ENCODE assay signal across 1 cellular context in the genomic region with DNA sequence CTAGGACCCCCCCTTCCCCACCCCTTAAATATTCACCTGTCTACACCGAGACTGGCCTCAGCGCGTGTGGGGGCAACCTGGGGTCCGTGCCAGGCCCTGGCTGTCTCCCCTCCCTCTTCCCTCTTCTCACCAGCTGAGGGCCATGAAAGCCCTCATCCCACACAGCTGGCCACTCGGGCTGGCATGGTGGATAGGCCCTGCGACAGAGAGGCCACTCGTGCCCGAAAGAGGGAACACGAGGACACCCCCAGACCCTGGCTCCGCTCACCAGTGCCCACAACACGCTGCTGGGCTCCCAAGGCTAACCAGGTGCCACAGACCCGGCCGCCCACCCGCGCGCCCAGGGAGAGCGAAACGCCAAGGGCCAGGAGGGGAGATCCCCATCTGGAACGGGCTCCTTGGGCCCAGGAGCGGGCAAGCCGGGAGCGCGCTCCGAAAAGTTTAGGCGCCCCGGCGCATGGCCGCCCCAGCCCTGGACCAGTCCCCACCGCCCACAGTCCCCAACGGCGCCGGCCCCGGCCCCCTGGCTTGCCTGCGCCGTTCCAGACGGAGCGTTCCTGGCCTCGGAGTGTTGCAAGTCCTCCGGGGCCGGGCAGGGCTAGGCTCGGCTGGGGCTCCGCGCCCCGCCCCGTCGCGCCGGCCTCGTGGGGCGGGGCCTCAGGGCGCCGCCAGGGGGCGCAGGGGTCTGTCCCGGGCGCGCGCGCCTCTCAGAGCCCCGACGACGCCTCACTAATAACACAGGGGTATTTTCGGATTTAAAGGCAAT.
TF ChIP-seq lines count a peak whose summit lies in the region.

A gene with protein sequence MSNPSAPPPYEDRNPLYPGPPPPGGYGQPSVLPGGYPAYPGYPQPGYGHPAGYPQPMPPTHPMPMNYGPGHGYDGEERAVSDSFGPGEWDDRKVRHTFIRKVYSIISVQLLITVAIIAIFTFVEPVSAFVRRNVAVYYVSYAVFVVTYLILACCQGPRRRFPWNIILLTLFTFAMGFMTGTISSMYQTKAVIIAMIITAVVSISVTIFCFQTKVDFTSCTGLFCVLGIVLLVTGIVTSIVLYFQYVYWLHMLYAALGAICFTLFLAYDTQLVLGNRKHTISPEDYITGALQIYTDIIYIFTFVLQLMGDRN (minus strand): TSS at position 570 of the 766 bp plus-strand sequence. CDS start 10,362 bp downstream, outside the sequence.

TF ChIP-seq in SK-N-SH, 30 proteins besides CTCF, POLR2A, EP300 and RAD21:
- TF ChIP-seq SIN3A (IDR thresholded peaks at IDR 0.05; ENCODE audit: borderline replicate concordance, low read depth, low read length) (no peak), GABPA (IDR thresholded peaks at IDR 0.05; ENCODE audit: low read depth) (no peak), FOXM1 (IDR thresholded peaks at IDR 0.05; ENCODE audit: low read depth) (no peak), TCF12 (IDR thresholded peaks at IDR 0.05) (no peak), FOSL2 (IDR thresholded peaks at IDR 0.05; ENCODE audit: borderline replicate concordance, low read depth) (no peak), GATA2 (CRISPR knock-in tag; IDR thresholded peaks at IDR 0.05) (no peak), ELF1 (IDR thresholded peaks at IDR 0.05) (no peak), NFIC (IDR thresholded peaks at IDR 0.05; ENCODE audit: borderline replicate concordance) (no peak), MEF2A (IDR thresholded peaks at IDR 0.05; ENCODE audit: borderline replicate concordance, low read depth) (no peak), POLR2AphosphoS5 (IDR thresholded peaks at IDR 0.05; ENCODE audit: low read depth, low read length) (no peak), EZH2phosphoT487 (IDR thresholded peaks at IDR 0.05; ENCODE audit: borderline replicate concordance, low read depth) (no peak), YY1 (IDR thresholded peaks at IDR 0.05; ENCODE audit: low read depth) (no peak), JUND (IDR thresholded peaks at IDR 0.05) (no peak), RXRA (IDR thresholded peaks at IDR 0.05; ENCODE audit: borderline replicate concordance, low read depth) (no peak), TAF1 (IDR thresholded peaks at IDR 0.05; ENCODE audit: borderline replicate concordance, low read depth, low read length) (no peak), RCOR1 (IDR thresholded peaks at IDR 0.05; ENCODE audit: low read length) (no peak)
- TF ChIP-seq, protein P1, sequence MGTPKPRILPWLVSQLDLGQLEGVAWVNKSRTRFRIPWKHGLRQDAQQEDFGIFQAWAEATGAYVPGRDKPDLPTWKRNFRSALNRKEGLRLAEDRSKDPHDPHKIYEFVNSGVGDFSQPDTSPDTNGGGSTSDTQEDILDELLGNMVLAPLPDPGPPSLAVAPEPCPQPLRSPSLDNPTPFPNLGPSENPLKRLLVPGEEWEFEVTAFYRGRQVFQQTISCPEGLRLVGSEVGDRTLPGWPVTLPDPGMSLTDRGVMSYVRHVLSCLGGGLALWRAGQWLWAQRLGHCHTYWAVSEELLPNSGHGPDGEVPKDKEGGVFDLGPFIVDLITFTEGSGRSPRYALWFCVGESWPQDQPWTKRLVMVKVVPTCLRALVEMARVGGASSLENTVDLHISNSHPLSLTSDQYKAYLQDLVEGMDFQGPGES (IDR thresholded peaks at IDR 0.05; ENCODE audit: low read depth, low read length): no peak
- TF ChIP-seq, protein P2, sequence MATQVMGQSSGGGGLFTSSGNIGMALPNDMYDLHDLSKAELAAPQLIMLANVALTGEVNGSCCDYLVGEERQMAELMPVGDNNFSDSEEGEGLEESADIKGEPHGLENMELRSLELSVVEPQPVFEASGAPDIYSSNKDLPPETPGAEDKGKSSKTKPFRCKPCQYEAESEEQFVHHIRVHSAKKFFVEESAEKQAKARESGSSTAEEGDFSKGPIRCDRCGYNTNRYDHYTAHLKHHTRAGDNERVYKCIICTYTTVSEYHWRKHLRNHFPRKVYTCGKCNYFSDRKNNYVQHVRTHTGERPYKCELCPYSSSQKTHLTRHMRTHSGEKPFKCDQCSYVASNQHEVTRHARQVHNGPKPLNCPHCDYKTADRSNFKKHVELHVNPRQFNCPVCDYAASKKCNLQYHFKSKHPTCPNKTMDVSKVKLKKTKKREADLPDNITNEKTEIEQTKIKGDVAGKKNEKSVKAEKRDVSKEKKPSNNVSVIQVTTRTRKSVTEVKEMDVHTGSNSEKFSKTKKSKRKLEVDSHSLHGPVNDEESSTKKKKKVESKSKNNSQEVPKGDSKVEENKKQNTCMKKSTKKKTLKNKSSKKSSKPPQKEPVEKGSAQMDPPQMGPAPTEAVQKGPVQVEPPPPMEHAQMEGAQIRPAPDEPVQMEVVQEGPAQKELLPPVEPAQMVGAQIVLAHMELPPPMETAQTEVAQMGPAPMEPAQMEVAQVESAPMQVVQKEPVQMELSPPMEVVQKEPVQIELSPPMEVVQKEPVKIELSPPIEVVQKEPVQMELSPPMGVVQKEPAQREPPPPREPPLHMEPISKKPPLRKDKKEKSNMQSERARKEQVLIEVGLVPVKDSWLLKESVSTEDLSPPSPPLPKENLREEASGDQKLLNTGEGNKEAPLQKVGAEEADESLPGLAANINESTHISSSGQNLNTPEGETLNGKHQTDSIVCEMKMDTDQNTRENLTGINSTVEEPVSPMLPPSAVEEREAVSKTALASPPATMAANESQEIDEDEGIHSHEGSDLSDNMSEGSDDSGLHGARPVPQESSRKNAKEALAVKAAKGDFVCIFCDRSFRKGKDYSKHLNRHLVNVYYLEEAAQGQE (IDR thresholded peaks at IDR 0.05; ENCODE audit: low read depth, low read length): no peak
